ENCODE assay signal across 1 cellular context in genomic region chr20:62448788-62449187, GRCh38.
A peak's percentile ranks its signal among the peaks of the same experiment; 100 is the strongest.
TF ChIP-seq lines count a peak whose summit lies in the region.

No MANE protein-coding gene starts in this region.

TF ChIP-seq in HepG2, 621 proteins besides CTCF, POLR2A, EP300 and RAD21:
- TF ChIP-seq FOXO4 (CRISPR knock-in tag; conservative IDR thresholded peaks at IDR 0.05) (0 out of 2 replicates have a peak, but pooled peaks have one; percentile 22), ZNF33B (CRISPR knock-in tag; IDR thresholded peaks at IDR 0.05) (no peak)
